ENCODE assay signal across 37 cellular contexts in the genomic region with DNA sequence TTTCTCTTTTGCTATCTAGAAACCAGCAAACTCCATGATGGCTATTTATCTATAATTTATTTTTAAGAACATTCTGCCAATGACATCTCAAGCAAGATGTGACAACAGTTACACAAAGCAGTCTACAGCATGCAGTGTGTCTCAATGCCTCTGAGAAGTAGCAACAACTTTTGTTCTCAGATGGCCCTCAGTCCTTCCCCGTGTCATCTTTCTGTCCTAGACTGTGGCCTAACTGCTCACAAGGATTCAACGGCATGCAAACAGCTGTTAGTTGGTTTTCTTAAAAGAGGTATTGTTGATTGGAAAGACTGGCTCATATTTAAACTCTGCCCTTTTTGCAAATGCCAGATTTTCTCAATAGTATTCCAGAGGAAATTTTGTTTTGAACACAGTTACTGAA. TPM values are rescaled to one million over a fixed set of nuclear protein-coding genes. Genes with fewer than 3 reads are reported as not detected.
"Had no signal": no experiment of that assay in that cellular context is flagged by ENCODE, and none has a peak within 500 bp of the region (broad histone marks: within the 10 kb centered on the region; RNA-seq: fewer than 3 reads in every experiment).

No MANE protein-coding gene starts in this region.

- H3K27ac ChIP-seq: adrenal gland, body of pancreas, breast epithelium, KMS-11, VCaP had no signal

- H3K4me1 ChIP-seq: adrenal gland, body of pancreas, breast epithelium had no signal

- H3K4me3 ChIP-seq: adrenal gland, body of pancreas, breast epithelium had no signal

- FAIRE-seq: astrocyte had no signal

- H3K27me3 ChIP-seq: adrenal gland, breast epithelium had no signal

- ATAC-seq: activated naive CD4-positive, alpha-beta T cell treated with anti-CD3 and anti-CD28 coated beads, Interleukin-2, amount 50 U/mL, for 72 hours; activated T-cell treated with anti-CD3 and anti-CD28 coated beads, Interleukin-2, amount 50 U/mL, for 4 hours; body of pancreas; SK-N-SH treated with all-trans-retinoic acid at 6 μM for 48 hours; T-cell had no signal

- H3K36me3 ChIP-seq: adrenal gland, breast epithelium had no signal

- DNase-seq: activated B cell treated with CpG ODN at 0.5 μM for 24 hours; activated CD4-positive, alpha-beta memory T cell treated with anti-CD3 and anti-CD28 coated beads for 36 hours; activated CD4-positive, alpha-beta T cell treated with anti-CD3 and anti-CD28 coated beads for 4 hours; activated CD4-positive, alpha-beta T cell treated with anti-CD3 and anti-CD28 coated beads, Interleukin-2, amount 50 U/mL, for 1 hour; activated CD4-positive, CD25-positive, alpha-beta regulatory T cell treated with anti-CD3 and anti-CD28 coated beads, Interleukin-2, amount 50 U/mL, for 72 hours; activated CD8-positive, alpha-beta memory T cell treated with anti-CD3 and anti-CD28 coated beads, Interleukin-2, amount 50 U/mL, for 4 hours; activated gamma-delta T cell treated with Interleukin-2 at 50 U/mL for 16 hours; activated naive CD4-positive, alpha-beta T cell treated with anti-CD3 and anti-CD28 coated beads for 36 hours; activated T-cell treated with anti-CD3 and anti-CD28 coated beads for 4 hours; activated T-cell treated with anti-CD3 and anti-CD28 coated beads, Interleukin-2, amount 50 U/mL, for 4 hours; adrenal gland; body of pancreas; caudate nucleus; cerebellar nuclear complex; MM.1S; NCI-H1048; NCI-H1105 treated with DMSO at 0.1 percent for 48 hours; NCI-H1436; NCI-H1694; NCI-H1930; NCI-H2081 treated with DMSO at 0.1 percent for 48 hours; NCI-H226; NCI-H446 treated with DMSO at 0.1 percent for 48 hours; NCI-H524 treated with DMSO at 0.1 percent for 48 hours; OCI-M1; SIG-M5; T-cell; T-helper 2 cell; T-helper 9 cell had no signal

- H3K9me3 ChIP-seq: adrenal gland, body of pancreas, breast epithelium had no signal

- H3K4me2 ChIP-seq: KMS-11 had no signal

- H3K9ac ChIP-seq: KMS-11 had no signal

RNA-seq across cellular contexts. Expression of a gene that starts 26.0 kb away (rescaled TPM):
- total RNA-seq: activated CD4-positive, alpha-beta memory T cell treated with anti-CD3 and anti-CD28 coated beads for 36 hours; activated naive CD4-positive, alpha-beta T cell treated with anti-CD3 and anti-CD28 coated beads for 36 hours; activated naive CD4-positive, alpha-beta T cell treated with anti-CD3 and anti-CD28 coated beads, Interleukin-2, amount 50 U/mL, for 72 hours; activated T-helper 1 cell treated with anti-CD3 and anti-CD28 coated beads, Interleukin-12 subunit alpha, Interleukin-12 subunit beta, Interleukin-2, Interleukin-4 antibody, amounts not matched to agents 30 ng/mL and 10 ng/mL and 1 ng/mL, durations not matched to agents 14 hours and 24 hours and 36 hours; RPMI7951 had no signal
